In genomic region chr15:28980709-28981350, GRCh38 we compare ENCODE assay signal across 30 cellular contexts.
"Had no signal": no experiment of that assay in that cellular context is flagged by ENCODE, and none has a peak within 500 bp of the region (broad histone marks: within the 10 kb centered on the region; RNA-seq: fewer than 3 reads in every experiment).

No MANE protein-coding gene starts in this region.

- H3K9me3 Mint-ChIP-seq: activated CD4-positive, alpha-beta T cell treated with anti-CD3 and anti-CD28 coated beads, Interleukin-2, amount 10 ng/mL, durations not matched to agents 24 days and 14 days; activated CD8-positive, alpha-beta T cell treated with anti-CD3 and anti-CD28 coated beads for 36 hours; activated naive CD8-positive, alpha-beta T cell treated with anti-CD3 and anti-CD28 coated beads for 36 hours; activated T-cell treated with anti-CD3 and anti-CD28 coated beads, Interleukin-2, amount 50 U/mL, for 72 hours; activated T-helper 17 cell treated with anti-CD3 and anti-CD28 coated beads, Interleukin-2, amount 50 U/mL, for 72 hours; T-helper 1 cell treated with Interleukin-12 subunit alpha and Interleukin-12 subunit beta and Interleukin-4 antibody, amounts not matched to agents 30 μg/mL and 1 μg/mL, for 36 hours; T-helper 2 cell treated with Interferon-gamma antibody and Interleukin-4, amounts not matched to agents 5 μg/mL and 100 μg/mL, for 36 hours had no signal

- DNase-seq: activated CD4-positive, alpha-beta T cell treated with anti-CD3 and anti-CD28 coated beads, Interleukin-2, amount 10 ng/mL, durations not matched to agents 24 days and 14 days; activated CD4-positive, alpha-beta T cell treated with anti-CD3 and anti-CD28 coated beads, Interleukin-2, amount 50 U/mL, for 4 hours; activated CD8-positive, alpha-beta T cell treated with anti-CD3 and anti-CD28 coated beads for 36 hours; activated effector memory CD4-positive, alpha-beta T cell treated with anti-CD3 and anti-CD28 coated beads, Interleukin-2, amount 50 U/mL, for 16 hours; activated naive CD4-positive, alpha-beta T cell; activated naive CD4-positive, alpha-beta T cell treated with anti-CD3 and anti-CD28 coated beads, Interleukin-2, amount 50 U/mL, for 16 hours; activated naive CD8-positive, alpha-beta T cell treated with anti-CD3 and anti-CD28 coated beads for 36 hours; activated T-cell treated with anti-CD3 and anti-CD28 coated beads, Interleukin-2, amount 50 U/mL, for 1 hour; activated T-cell treated with anti-CD3 and anti-CD28 coated beads, Interleukin-2, amount 50 U/mL, for 72 hours; amniotic stem cell; MM.1S; NCI-H1092 treated with DMSO at 0.1 percent for 48 hours; NCI-H1417; NCI-H146; NCI-H187; NCI-H2029 treated with DMSO at 0.1 percent for 48 hours; NCI-H2107; NCI-H226; NCI-H446 treated with DMSO at 0.1 percent for 48 hours; NCI-H524 treated with DMSO at 0.1 percent for 48 hours; SHP77; SJCRH30; SK-N-SH had no signal

- H3K36me3 ChIP-seq: ascending aorta, cardiac muscle cell, SJCRH30 had no signal

- H3K9me3 ChIP-seq: ascending aorta, SJCRH30, SK-N-SH had no signal

- H3K4me1 ChIP-seq: ascending aorta had no signal

- H3K4me3 Mint-ChIP-seq: activated CD4-positive, alpha-beta T cell treated with anti-CD3 and anti-CD28 coated beads, Interleukin-2, amount 10 ng/mL, durations not matched to agents 24 days and 14 days; activated CD8-positive, alpha-beta T cell treated with anti-CD3 and anti-CD28 coated beads for 36 hours; activated naive CD8-positive, alpha-beta T cell treated with anti-CD3 and anti-CD28 coated beads for 36 hours; activated T-cell treated with anti-CD3 and anti-CD28 coated beads, Interleukin-2, amount 50 U/mL, for 72 hours; activated T-helper 17 cell treated with anti-CD3 and anti-CD28 coated beads, Interleukin-2, amount 50 U/mL, for 72 hours; T-helper 1 cell treated with Interleukin-12 subunit alpha and Interleukin-12 subunit beta and Interleukin-4 antibody, amounts not matched to agents 30 μg/mL and 1 μg/mL, for 36 hours; T-helper 2 cell treated with Interferon-gamma antibody and Interleukin-4, amounts not matched to agents 5 μg/mL and 100 μg/mL, for 36 hours had no signal

- H3K4me3 ChIP-seq: ascending aorta, cardiac muscle cell, SJCRH30 had no signal

- ATAC-seq: activated CD8-positive, alpha-beta T cell treated with anti-CD3 and anti-CD28 coated beads for 36 hours; activated T-cell treated with anti-CD3 and anti-CD28 coated beads, Interleukin-2, amount 50 U/mL, for 72 hours; activated T-helper 17 cell treated with anti-CD3 and anti-CD28 coated beads, Interleukin-2, amount 50 U/mL, for 72 hours; Panc1 had no signal

- H3K4me1 Mint-ChIP-seq: activated CD4-positive, alpha-beta T cell treated with anti-CD3 and anti-CD28 coated beads, Interleukin-2, amount 10 ng/mL, durations not matched to agents 24 days and 14 days had no signal

- H3K27ac ChIP-seq: ascending aorta, cardiac muscle cell, KMS-11, SJCRH30 had no signal

- H3K27me3 Mint-ChIP-seq: activated CD8-positive, alpha-beta T cell treated with anti-CD3 and anti-CD28 coated beads for 36 hours; activated naive CD8-positive, alpha-beta T cell treated with anti-CD3 and anti-CD28 coated beads for 36 hours; activated T-helper 17 cell treated with anti-CD3 and anti-CD28 coated beads, Interleukin-2, amount 50 U/mL, for 72 hours had no signal

- H3K27me3 ChIP-seq: ascending aorta, cardiac muscle cell, SJCRH30 had no signal

- H3K27ac Mint-ChIP-seq: activated CD4-positive, alpha-beta T cell treated with anti-CD3 and anti-CD28 coated beads, Interleukin-2, amount 10 ng/mL, durations not matched to agents 24 days and 14 days; activated CD8-positive, alpha-beta T cell treated with anti-CD3 and anti-CD28 coated beads for 36 hours; activated naive CD8-positive, alpha-beta T cell treated with anti-CD3 and anti-CD28 coated beads for 36 hours; activated T-helper 17 cell treated with anti-CD3 and anti-CD28 coated beads, Interleukin-2, amount 50 U/mL, for 72 hours; T-helper 1 cell treated with Interleukin-12 subunit alpha and Interleukin-12 subunit beta and Interleukin-4 antibody, amounts not matched to agents 30 μg/mL and 1 μg/mL, for 36 hours; T-helper 2 cell treated with Interferon-gamma antibody and Interleukin-4, amounts not matched to agents 5 μg/mL and 100 μg/mL, for 36 hours had no signal
